In genomic region chr3:98766924-98767323, GRCh38 we compare ENCODE assay signal across 22 cellular contexts. TPM values are rescaled to one million over a fixed set of nuclear protein-coding genes. Genes with fewer than 3 reads are reported as not detected.
"Had no signal": no experiment of that assay in that cellular context is flagged by ENCODE, and none has a peak within 500 bp of the region (broad histone marks: within the 10 kb centered on the region; RNA-seq: fewer than 3 reads in every experiment).

No MANE protein-coding gene starts in this region.

- ATAC-seq: activated CD8-positive, alpha-beta memory T cell treated with anti-CD3 and anti-CD28 coated beads, Interleukin-2, amount 10 ng/mL, durations not matched to agents 7 days and 5 days; pancreas; sciatic nerve; stimulated activated naive B cell treated with anti-CD40 and anti-IgM and Interleukin-4, amounts not matched to agents 10 μg/mL and 1 μg/mL and 100 μg/mL, for 72 hours had no signal

- H3K79me2 ChIP-seq: hepatocyte had no signal

- H2AFZ ChIP-seq: hepatocyte had no signal

- H3K9me3 ChIP-seq: pancreas, testis had no signal

- DNase-seq: activated CD4-positive, alpha-beta memory T cell treated with anti-CD3 and anti-CD28 coated beads, Interleukin-2, amount 10 ng/mL, durations not matched to agents 7 days and 5 days; activated CD4-positive, alpha-beta T cell treated with anti-CD3 and anti-CD28 coated beads for 48 hours; activated CD8-positive, alpha-beta memory T cell treated with anti-CD3 and anti-CD28 coated beads, Interleukin-2, amount 10 ng/mL, durations not matched to agents 7 days and 5 days; activated effector memory CD4-positive, alpha-beta T cell treated with anti-CD3 and anti-CD28 coated beads, Interleukin-2, amount 50 U/mL, for 16 hours; activated naive CD4-positive, alpha-beta T cell treated with anti-CD3 and anti-CD28 coated beads, Interleukin-2, amount 10 ng/mL, durations not matched to agents 7 days and 5 days; activated T-cell treated with anti-CD3 and anti-CD28 coated beads for 4 hours; amygdala; erythroblast; foreskin fibroblast; immature natural killer cell; midbrain; nephron progenitor cell; pancreas; stimulated activated CD4-positive, alpha-beta T cell treated with anti-CD3 and anti-CD28 coated beads, Interleukin-2, amount 100 ng/mL, for 48 hours; stimulated activated CD8-positive, alpha-beta memory T cell treated with anti-CD3 and anti-CD28 coated beads, Interleukin-4, amount 100 ng/mL, for 48 hours; stimulated activated naive B cell treated with anti-CD40 and anti-IgM and Interleukin-4, amounts not matched to agents 10 μg/mL and 1 μg/mL and 100 μg/mL, for 72 hours; SW 1271; T-helper 2 cell; testis; trophoblast cell had no signal

- H3K4me3 ChIP-seq: hepatocyte, pancreas, testis had no signal

- H3K36me3 ChIP-seq: pancreas had no signal

- H3K4me2 ChIP-seq: hepatocyte had no signal

- H3K27ac ChIP-seq: hepatocyte, pancreas, testis had no signal

- H3K27me3 ChIP-seq: hepatocyte, pancreas, testis had no signal

RNA-seq across cellular contexts. Expression of gene ST3GAL6, which starts 3.8 kb away (rescaled TPM):
- total RNA-seq: activated CD4-positive, alpha-beta memory T cell treated with anti-CD3 and anti-CD28 coated beads, Interleukin-2, amount 10 ng/mL, durations not matched to agents 7 days and 5 days had no signal
